Comparison of ENCODE assay signal across 17 cellular contexts in the genomic region with DNA sequence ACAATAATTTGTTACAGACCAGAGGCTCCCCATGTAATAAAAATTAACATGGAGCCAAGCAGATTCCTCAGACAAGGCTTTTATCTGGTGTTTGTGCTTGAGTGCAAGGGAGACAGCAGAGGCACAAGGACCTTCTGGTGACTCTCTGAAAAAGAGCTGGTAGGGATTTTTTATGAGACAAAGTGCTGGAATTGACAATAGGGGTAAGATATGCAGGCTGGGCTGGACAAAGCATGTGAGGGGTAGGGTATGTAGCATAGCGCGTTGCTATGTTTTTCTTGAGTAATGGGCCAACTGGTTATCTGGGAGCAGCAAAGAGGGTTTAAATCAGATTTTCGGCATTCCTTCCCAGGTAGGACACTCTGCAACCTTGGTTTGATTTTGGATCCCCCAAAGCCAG. TPM values are rescaled to one million over a fixed set of nuclear protein-coding genes. Genes with fewer than 3 reads are reported as not detected.
DNase-seq lines count a peak whose midpoint lies in the region; ATAC-seq, FAIRE-seq and TF ChIP-seq lines count a peak whose summit lies in the region.
"Had no signal": no experiment of that assay in that cellular context is flagged by ENCODE, and none has a peak within 500 bp of the region (broad histone marks: within the 10 kb centered on the region; RNA-seq: fewer than 3 reads in every experiment).

No MANE protein-coding gene starts in this region.

- no peak overlapping the region for H2AFZ ChIP-seq in KMS-11 (ENCODE audit: low read depth)

- peaks cover 0 to 5% of the 10 kb centered on the region in 2 donors for H3K4me1 Mint-ChIP-seq in natural killer cell

- H4K20me1 ChIP-seq in KMS-11 (ENCODE audit: insufficient read depth), result no peaks in the 10 kb centered on the region

- TF ChIP-seq CTCF in KMS-11 (conservative IDR thresholded peaks at IDR 0.05; ENCODE audit: low read depth, low read length) (no peak), kidney (IDR thresholded peaks at IDR 0.05; ENCODE audit: borderline replicate concordance, extremely low read depth, insufficient read depth) (no peak), natural killer cell (IDR thresholded peaks at IDR 0.05) (no peak)

- H3K4me3 Mint-ChIP-seq in natural killer cell, result no peak overlapping the region

- H3K9me3 Mint-ChIP-seq in natural killer cell, result no peaks in the 10 kb centered on the region

- no peak for FAIRE-seq in kidney (lab: Jason Lieb, UNC)

- intact Hi-C loops in kidney (cut with DNase I) (no loop called here), natural killer cell (cut with micrococcal nuclease) (no loop called here)

- H3K27me3 Mint-ChIP-seq in natural killer cell (ENCODE audit: low read depth in 2 of 2), result peaks cover 17 to 29% of the 10 kb centered on the region in 2 donors

- H3K4me1 ChIP-seq in KMS-11 (ENCODE audit: low read depth, poor library complexity, severe bottlenecking) (peaks cover 11% of the 10 kb centered on the region), kidney (ENCODE audit: control insufficient read depth in 1 of 2, insufficient read depth in 1 of 2, low read depth in 1 of 2, low read length in 2 of 2) (no peaks in the 10 kb centered on the region)

- ATAC-seq in GM18867 (IDR thresholded peaks at IDR 0.05; ENCODE audit: unreplicated experiment) (peak; percentile 0), natural killer cell (no peak), HG03175 (IDR thresholded peaks at IDR 0.05; ENCODE audit: unreplicated experiment) (no peak)

- no peak overlapping the region for H3K9ac ChIP-seq in KMS-11
- H3K9ac ChIP-seq in kidney (ENCODE audit: low read length in 2 of 2), result no peak overlapping the region

- no peaks in the 10 kb centered on the region for H3K79me2 ChIP-seq in KMS-11 (ENCODE audit: insufficient read depth, low read depth)

- DNase-seq in amniotic epithelial cell (ENCODE audit: low read depth), result peak; percentile 32
- peak; percentile 70 for DNase-seq in renal cortical epithelial cell (ENCODE audit: low read depth)
- DNase-seq in kidney, result no peak
- no peak for DNase-seq in natural killer cell
- no peak for DNase-seq in NOMO-1 treated with DMSO at 0.1 percent for 48 hours (lab: John Stamatoyannopoulos, UW; ENCODE audit: unreplicated experiment)
- DNase-seq: C1 segment of cervical spinal cord; DMS153; NCI-H1436 treated with DMSO at 0.1 percent for 48 hours; NCI-H2081 treated with DMSO at 0.1 percent for 48 hours; NCI-H2227 treated with DMSO at 0.1 percent for 48 hours; NCI-H526; NK-92 treated with Interleukin-12 subunit alpha and Interleukin-12 subunit beta, amount 100 ng/mL, for 24 hours; T-helper 1 cell had no signal

- H3K27ac ChIP-seq in KMS-11 (no peak overlapping the region), kidney (ENCODE audit: low read depth in 2 of 2, low read length in 2 of 2) (no peak overlapping the region)
- H3K27ac ChIP-seq: SK-N-MC had no signal

- no peak overlapping the region for H3K4me3 ChIP-seq in KMS-11 (IDR thresholded peaks at IDR 0.05; ENCODE audit: insufficient read depth, low read depth, low read length)
- no peak overlapping the region for H3K4me3 ChIP-seq in kidney (ENCODE audit: low read length in 2 of 2)
- H3K4me3 ChIP-seq: SK-N-MC had no signal

- no peak overlapping the region for H3K27ac Mint-ChIP-seq in natural killer cell

- H3K9me3 ChIP-seq in kidney (ENCODE audit: control insufficient read depth in 1 of 2, low read length in 2 of 2), result no peaks in the 10 kb centered on the region

- 0 out of 2 replicates have a peak, but pooled peaks cover 3% of the 10 kb centered on the region for H3K27me3 ChIP-seq in KMS-11 (ENCODE audit: insufficient read depth, low read depth)

- no peaks in the 10 kb centered on the region for H3K36me3 Mint-ChIP-seq in natural killer cell

- H3K36me3 ChIP-seq in KMS-11 (ENCODE audit: insufficient read depth), result no peaks in the 10 kb centered on the region
- H3K36me3 ChIP-seq in kidney (ENCODE audit: control insufficient read depth in 1 of 2, insufficient read depth in 2 of 2, low read length in 2 of 2), result no peaks in the 10 kb centered on the region

- H3K4me2 ChIP-seq in KMS-11, result peak overlapping the region; percentile 37; the same call in 1 of the 2 replicates

RNA-seq across cellular contexts. Expression of gene PANK1, which starts 7.9 kb away (rescaled TPM):
- total RNA-seq in renal cortical epithelial cell (14.6 and 25.3 TPM in 2 replicates), kidney (5.4 TPM), natural killer cell (1 to 10 TPM in 2 of 3 donors, under 1 TPM in 1; 0.85 to 2.2 (median 1.4) TPM)
- 31.3 TPM for polyA plus RNA-seq in kidney (ENCODE audit: insufficient read depth, low read depth, low replicate concordance)

RNA-seq across cellular contexts. Expression of gene KIF20B, which starts 48.4 kb away (rescaled TPM):
- total RNA-seq in renal cortical epithelial cell (5.4 and 10.6 TPM in 2 replicates), kidney (7.3 TPM), natural killer cell (10 to 100 TPM; 17.2 to 20.2 (median 17.3) TPM)
- polyA plus RNA-seq in kidney (ENCODE audit: insufficient read depth, low read depth, low replicate concordance), result 0.67 TPM

Comparison
In these comparisons a context has a peak if more than half of its experiments do, and no peak if none do; other contexts are left out.
1. DNase-seq: peak in amniotic epithelial cell (single experiment) and renal cortical epithelial cell (single experiment); none in kidney (single experiment), natural killer cell (single experiment) and NOMO-1 treated with DMSO at 0.1 percent for 48 hours (single experiment).